2 cellular contexts compared by ENCODE assay signal in genomic region chr19:1670747-1671146, GRCh38.
TF ChIP-seq lines count a peak whose summit lies in the region.

No MANE protein-coding gene starts in this region.

TF ChIP-seq in H1, 55 proteins besides CTCF, POLR2A, EP300 and RAD21:
- peak; percentile 29 for TF ChIP-seq EZH2 (IDR thresholded peaks at IDR 0.05; ENCODE audit: low read depth, low read length, severe bottlenecking)

TF ChIP-seq in HepG2, 621 proteins besides CTCF, POLR2A, EP300 and RAD21:
- TF ChIP-seq ZNF460 (CRISPR knock-in tag; IDR thresholded peaks at IDR 0.05; ENCODE audit: borderline replicate concordance) (peak; percentile 56), CEBPB (IDR thresholded peaks at IDR 0.05; ENCODE audit: borderline replicate concordance, low read depth, low read length) (0 out of 2 replicates have a peak, but pooled peaks have one; percentile 3)
TF ChIP-seq in HepG2: peak in this region for 2; not testable (repeated sequence) for 619.
